ENCODE assay signal across 8 cellular contexts in genomic region chr2:237474931-237475703, GRCh38. TPM values are rescaled to one million over a fixed set of nuclear protein-coding genes. Genes with fewer than 3 reads are reported as not detected.
A peak's percentile ranks its signal among the peaks of the same experiment; 100 is the strongest.
DNase-seq lines count a peak whose midpoint lies in the region; ATAC-seq and TF ChIP-seq lines count a peak whose summit lies in the region.

No MANE protein-coding gene starts in this region.

- WGBS in hepatocyte (ENCODE audit: low lambda C conversion rate, missing lambda C conversion rate), result 1% methylated on average over 51 of the region's 79 CpGs

- no peaks in the 10 kb centered on the region for H3K9me3 Mint-ChIP-seq in T-helper 2 cell treated with Interferon-gamma antibody and Interleukin-4, amounts not matched to agents 5 μg/mL and 100 μg/mL, for 36 hours

- H4K20me1 ChIP-seq in hepatocyte (ENCODE audit: insufficient read depth, poor library complexity, severe bottlenecking), result no peaks in the 10 kb centered on the region

- H3K4me1 ChIP-seq in hepatocyte (ENCODE audit: insufficient read depth), result peaks cover 13% of the 10 kb centered on the region

- peak overlapping the region; percentile 76 for H2AFZ ChIP-seq in hepatocyte

- peak overlapping the region; percentile 83 for H3K4me3 Mint-ChIP-seq in T-helper 2 cell treated with Interferon-gamma antibody and Interleukin-4, amounts not matched to agents 5 μg/mL and 100 μg/mL, for 36 hours

- H3K27me3 Mint-ChIP-seq in T-helper 2 cell treated with Interferon-gamma antibody and Interleukin-4, amounts not matched to agents 5 μg/mL and 100 μg/mL, for 36 hours (ENCODE audit: low read depth), result peaks cover 19% of the 10 kb centered on the region

- no peaks in the 10 kb centered on the region for H3K79me2 ChIP-seq in hepatocyte

- no peaks in the 10 kb centered on the region for H3K9me2 ChIP-seq in hepatocyte (replicated peaks; ENCODE audit: insufficient read depth)

- H3K27ac ChIP-seq in hepatocyte, result peak overlapping the region; percentile 99

- TF ChIP-seq CTCF in GM06990 (IDR thresholded peaks at IDR 0.05; ENCODE audit: insufficient read depth, low read length, poor library complexity, severe bottlenecking) (peak; percentile 75), LNCAP (IDR thresholded peaks at IDR 0.05) (peak; percentile 83), hepatocyte (IDR thresholded peaks at IDR 0.05; ENCODE audit: poor library complexity) (peak; percentile 97), retinal pigment epithelial cell (conservative IDR thresholded peaks at IDR 0.05; ENCODE audit: low read depth, low read length) (peak; percentile 72)

- peak overlapping the region; percentile 95 for H3K4me2 ChIP-seq in hepatocyte

- peak overlapping the region; percentile 82 for H3K27ac Mint-ChIP-seq in T-helper 2 cell treated with Interferon-gamma antibody and Interleukin-4, amounts not matched to agents 5 μg/mL and 100 μg/mL, for 36 hours

- peak; percentile 77 for DNase-seq in GM06990 (ENCODE audit: extremely low read depth, insufficient read length)
- DNase-seq in T-helper 2 cell treated with Interferon-gamma antibody and Interleukin-4, amounts not matched to agents 5 μg/mL and 100 μg/mL, for 36 hours (ENCODE audit: low spot score), result peak; percentile 70
- peak in 55 of 58 donors; percentile 13 to 84 (median 58) for DNase-seq in anterior cingulate cortex (lab: John Stamatoyannopoulos, UW)
- DNase-seq in hepatocyte (ENCODE audit: low spot score), result peak; percentile 95
- DNase-seq in retinal pigment epithelial cell (ENCODE audit: low read depth), result no peak
- DNase-seq in GF-D8 (lab: John Stamatoyannopoulos, UW), result no peak

- no peaks in the 10 kb centered on the region for H3K36me3 Mint-ChIP-seq in T-helper 2 cell treated with Interferon-gamma antibody and Interleukin-4, amounts not matched to agents 5 μg/mL and 100 μg/mL, for 36 hours (ENCODE audit: low read depth)

- ATAC-seq in GM21825 (IDR thresholded peaks at IDR 0.05; ENCODE audit: unreplicated experiment), result peak; percentile 77

- H3K9me3 ChIP-seq in hepatocyte (ENCODE audit: low read depth), result no peaks in the 10 kb centered on the region

- peaks cover 10% of the 10 kb centered on the region for H3K4me1 Mint-ChIP-seq in T-helper 2 cell treated with Interferon-gamma antibody and Interleukin-4, amounts not matched to agents 5 μg/mL and 100 μg/mL, for 36 hours (ENCODE audit: low read depth)

- H3K27me3 ChIP-seq in GM06990 (replicated peaks; ENCODE audit: control insufficient read depth, insufficient read depth, low read length) (peaks cover 3% of the 10 kb centered on the region; the same call in 1 of the 2 replicates), hepatocyte (no peaks in the 10 kb centered on the region)

- peak overlapping the region; percentile 67 for H3K4me3 ChIP-seq in GM06990 (replicated peaks; ENCODE audit: low read depth, low read length)
- peak overlapping the region; percentile 72 for H3K4me3 ChIP-seq in hepatocyte
- peak overlapping the region; percentile 64 for H3K4me3 ChIP-seq in retinal pigment epithelial cell (ENCODE audit: low read length)

- H3K36me3 ChIP-seq in GM06990 (ENCODE audit: control insufficient read depth, insufficient read depth, low read length) (no peaks in the 10 kb centered on the region), hepatocyte (replicated peaks; ENCODE audit: insufficient read depth, low read depth) (no peaks in the 10 kb centered on the region)

RNA-seq across cellular contexts. Expression of gene MLPH, which starts 11.9 kb away (rescaled TPM):
- total RNA-seq in hepatocyte, result 10.0 and 12.3 TPM in 2 replicates
- 5.6 and 6.7 TPM in 2 replicates for polyA plus RNA-seq in hepatocyte

Comparison
In these comparisons a context has a peak if more than half of its experiments do, and no peak if none do; other contexts are left out.
1. DNase-seq: peak in GM06990 (single experiment), T-helper 2 cell treated with Interferon-gamma antibody and Interleukin-4, amounts not matched to agents 5 μg/mL and 100 μg/mL, for 36 hours (single experiment), anterior cingulate cortex (55 of 58) and hepatocyte (single experiment); none in retinal pigment epithelial cell (single experiment) and GF-D8 (single experiment).
2. Peak in every context shown above with its lines, with median percentiles within 50 percentile points of each other: H3K4me3 ChIP-seq and CTCF ChIP-seq.